2 cellular contexts compared by ENCODE assay signal in the genomic region with DNA sequence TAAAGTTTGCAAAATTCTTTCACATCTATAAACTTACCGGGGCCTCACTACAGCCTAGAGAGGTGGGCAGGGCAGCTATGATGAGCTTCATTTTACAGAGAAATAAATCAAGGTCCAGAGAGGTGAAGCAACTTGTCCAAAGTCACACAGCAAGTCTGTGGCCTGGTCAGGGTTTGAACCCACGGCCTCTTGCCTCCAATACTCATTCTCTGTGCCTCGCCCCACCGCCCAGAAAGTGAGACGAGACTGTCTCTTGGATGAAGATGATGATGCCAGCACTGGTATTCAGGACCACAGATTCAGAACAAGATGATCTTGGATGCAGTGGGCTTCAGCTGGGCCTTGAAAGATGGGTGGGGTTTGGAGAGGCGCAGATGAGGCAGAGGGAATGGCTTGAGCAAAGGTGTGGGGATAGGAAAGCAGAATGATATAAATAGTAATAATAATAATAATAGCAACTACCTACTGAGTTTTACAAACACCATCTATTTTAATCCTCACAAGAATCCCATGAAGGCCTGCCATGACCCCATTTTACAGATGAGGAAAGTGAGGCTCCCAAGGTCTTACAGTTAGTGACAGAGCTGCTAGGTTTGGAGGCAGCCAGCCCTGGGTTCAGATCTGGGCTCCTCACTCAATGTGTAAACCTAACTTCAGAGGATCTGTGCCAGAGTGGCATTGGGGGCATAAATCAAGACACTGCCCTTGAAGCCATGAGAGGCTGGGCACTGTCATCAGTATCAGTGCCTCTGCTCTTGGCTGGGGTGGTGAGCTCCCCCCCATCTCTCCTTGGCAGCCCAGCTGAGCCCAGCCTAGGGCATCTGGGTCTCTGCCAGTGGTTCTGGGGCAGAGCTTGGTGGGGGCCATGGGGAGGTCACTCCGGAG.
A peak's percentile ranks its signal among the peaks of the same experiment; 100 is the strongest.
TF ChIP-seq lines count a peak whose summit lies in the region.

No MANE protein-coding gene starts in this region.

TF ChIP-seq in GM12878, 131 proteins besides CTCF, POLR2A, EP300 and RAD21:
- no peak for TF ChIP-seq MXI1 (IDR thresholded peaks at IDR 0.05; ENCODE audit: low read depth, low read length)
- TF ChIP-seq, protein P1, sequence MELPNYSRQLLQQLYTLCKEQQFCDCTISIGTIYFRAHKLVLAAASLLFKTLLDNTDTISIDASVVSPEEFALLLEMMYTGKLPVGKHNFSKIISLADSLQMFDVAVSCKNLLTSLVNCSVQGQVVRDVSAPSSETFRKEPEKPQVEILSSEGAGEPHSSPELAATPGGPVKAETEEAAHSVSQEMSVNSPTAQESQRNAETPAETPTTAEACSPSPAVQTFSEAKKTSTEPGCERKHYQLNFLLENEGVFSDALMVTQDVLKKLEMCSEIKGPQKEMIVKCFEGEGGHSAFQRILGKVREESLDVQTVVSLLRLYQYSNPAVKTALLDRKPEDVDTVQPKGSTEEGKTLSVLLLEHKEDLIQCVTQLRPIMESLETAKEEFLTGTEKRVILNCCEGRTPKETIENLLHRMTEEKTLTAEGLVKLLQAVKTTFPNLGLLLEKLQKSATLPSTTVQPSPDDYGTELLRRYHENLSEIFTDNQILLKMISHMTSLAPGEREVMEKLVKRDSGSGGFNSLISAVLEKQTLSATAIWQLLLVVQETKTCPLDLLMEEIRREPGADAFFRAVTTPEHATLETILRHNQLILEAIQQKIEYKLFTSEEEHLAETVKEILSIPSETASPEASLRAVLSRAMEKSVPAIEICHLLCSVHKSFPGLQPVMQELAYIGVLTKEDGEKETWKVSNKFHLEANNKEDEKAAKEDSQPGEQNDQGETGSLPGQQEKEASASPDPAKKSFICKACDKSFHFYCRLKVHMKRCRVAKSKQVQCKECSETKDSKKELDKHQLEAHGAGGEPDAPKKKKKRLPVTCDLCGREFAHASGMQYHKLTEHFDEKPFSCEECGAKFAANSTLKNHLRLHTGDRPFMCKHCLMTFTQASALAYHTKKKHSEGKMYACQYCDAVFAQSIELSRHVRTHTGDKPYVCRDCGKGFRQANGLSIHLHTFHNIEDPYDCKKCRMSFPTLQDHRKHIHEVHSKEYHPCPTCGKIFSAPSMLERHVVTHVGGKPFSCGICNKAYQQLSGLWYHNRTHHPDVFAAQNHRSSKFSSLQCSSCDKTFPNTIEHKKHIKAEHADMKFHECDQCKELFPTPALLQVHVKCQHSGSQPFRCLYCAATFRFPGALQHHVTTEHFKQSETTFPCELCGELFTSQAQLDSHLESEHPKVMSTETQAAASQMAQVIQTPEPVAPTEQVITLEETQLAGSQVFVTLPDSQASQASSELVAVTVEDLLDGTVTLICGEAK (IDR thresholded peaks at IDR 0.05; ENCODE audit: borderline replicate concordance): no peak

TF ChIP-seq in H1, 55 proteins besides CTCF, POLR2A, EP300 and RAD21:
- TF ChIP-seq MAFK (IDR thresholded peaks at IDR 0.05; ENCODE audit: low read depth, low read length): no peak
- 0 out of 2 replicates have a peak, but pooled peaks have one; percentile 17 for TF ChIP-seq KDM1A (IDR thresholded peaks at IDR 0.05; ENCODE audit: borderline replicate concordance, low read length)
